In genomic region chr15:39729500-39729899, GRCh38 we compare ENCODE assay signal across 38 cellular contexts.
"Had no signal": no experiment of that assay in that cellular context is flagged by ENCODE, and none has a peak within 500 bp of the region (broad histone marks: within the 10 kb centered on the region; RNA-seq: fewer than 3 reads in every experiment).

No MANE protein-coding gene starts in this region.

- H3K4me1 Mint-ChIP-seq: activated CD4-positive, alpha-beta T cell treated with anti-CD3 and anti-CD28 coated beads for 36 hours; activated CD4-positive, alpha-beta T cell treated with anti-CD3 and anti-CD28 coated beads, Interleukin-2, amount 10 ng/mL, durations not matched to agents 24 days and 14 days; activated naive CD8-positive, alpha-beta T cell treated with anti-CD3 and anti-CD28 coated beads for 36 hours; activated T-helper 17 cell treated with anti-CD3 and anti-CD28 coated beads, Interleukin-2, amount 50 U/mL, for 72 hours; brain; central memory CD8-positive, alpha-beta T cell; WTC11 had no signal

- FAIRE-seq: bronchial epithelial cell, TTC549 had no signal

- H3K27ac Mint-ChIP-seq: activated CD4-positive, alpha-beta memory T cell treated with anti-CD3 and anti-CD28 coated beads for 36 hours; activated CD4-positive, alpha-beta T cell treated with anti-CD3 and anti-CD28 coated beads for 36 hours; activated CD4-positive, alpha-beta T cell treated with anti-CD3 and anti-CD28 coated beads, Interleukin-2, amount 10 ng/mL, durations not matched to agents 24 days and 14 days; activated naive CD4-positive, alpha-beta T cell treated with anti-CD3 and anti-CD28 coated beads for 36 hours; activated naive CD4-positive, alpha-beta T cell treated with anti-CD3 and anti-CD28 coated beads, Interleukin-2, amount 50 U/mL, for 72 hours; activated naive CD8-positive, alpha-beta T cell treated with anti-CD3 and anti-CD28 coated beads for 36 hours; activated T-cell treated with anti-CD3 and anti-CD28 coated beads, Interleukin-2, amount 50 U/mL, for 72 hours; activated T-helper 1 cell treated with anti-CD3 and anti-CD28 coated beads, Interleukin-12 subunit alpha, Interleukin-12 subunit beta, Interleukin-2, Interleukin-4 antibody, amounts not matched to agents 30 ng/mL and 10 ng/mL and 1 ng/mL, durations not matched to agents 14 hours and 24 hours and 36 hours; activated T-helper 17 cell treated with anti-CD3 and anti-CD28 coated beads, Interleukin-2, amount 50 U/mL, for 72 hours; brain; T-helper 1 cell treated with Interleukin-12 subunit alpha and Interleukin-12 subunit beta and Interleukin-4 antibody, amounts not matched to agents 30 μg/mL and 1 μg/mL, for 36 hours; T-helper 2 cell treated with Interferon-gamma antibody and Interleukin-4, amounts not matched to agents 5 μg/mL and 100 μg/mL, for 36 hours; WTC11 had no signal

- H3K9me3 Mint-ChIP-seq: activated CD4-positive, alpha-beta memory T cell treated with anti-CD3 and anti-CD28 coated beads for 36 hours; activated naive CD4-positive, alpha-beta T cell treated with anti-CD3 and anti-CD28 coated beads for 36 hours; activated naive CD4-positive, alpha-beta T cell treated with anti-CD3 and anti-CD28 coated beads, Interleukin-2, amount 50 U/mL, for 72 hours; activated naive CD8-positive, alpha-beta T cell treated with anti-CD3 and anti-CD28 coated beads for 36 hours; activated T-cell treated with anti-CD3 and anti-CD28 coated beads, Interleukin-2, amount 50 U/mL, for 4 hours; activated T-cell treated with anti-CD3 and anti-CD28 coated beads, Interleukin-2, amount 50 U/mL, for 72 hours; activated T-helper 1 cell treated with anti-CD3 and anti-CD28 coated beads, Interleukin-12 subunit alpha, Interleukin-12 subunit beta, Interleukin-2, Interleukin-4 antibody, amounts not matched to agents 30 ng/mL and 10 ng/mL and 1 ng/mL, durations not matched to agents 14 hours and 24 hours and 36 hours; activated T-helper 17 cell treated with anti-CD3 and anti-CD28 coated beads, Interleukin-2, amount 50 U/mL, for 72 hours; central memory CD8-positive, alpha-beta T cell; T-helper 1 cell treated with Interleukin-12 subunit alpha and Interleukin-12 subunit beta and Interleukin-4 antibody, amounts not matched to agents 30 μg/mL and 1 μg/mL, for 36 hours; T-helper 2 cell treated with Interferon-gamma antibody and Interleukin-4, amounts not matched to agents 5 μg/mL and 100 μg/mL, for 36 hours had no signal

- H3K27me3 ChIP-seq: adrenal gland, cardiac muscle cell, colonic mucosa had no signal

- H3K36me3 Mint-ChIP-seq: activated CD4-positive, alpha-beta memory T cell treated with anti-CD3 and anti-CD28 coated beads for 36 hours; activated naive CD4-positive, alpha-beta T cell treated with anti-CD3 and anti-CD28 coated beads, Interleukin-2, amount 50 U/mL, for 72 hours; activated naive CD8-positive, alpha-beta T cell treated with anti-CD3 and anti-CD28 coated beads for 36 hours; WTC11 had no signal

- ATAC-seq: activated CD4-positive, alpha-beta T cell treated with anti-CD3 and anti-CD28 coated beads for 36 hours; activated CD4-positive, CD25-positive, alpha-beta regulatory T cell treated with anti-CD3 and anti-CD28 coated beads, Interleukin-2, amount 50 U/mL, for 24 hours; activated naive CD4-positive, alpha-beta T cell treated with anti-CD3 and anti-CD28 coated beads, Interleukin-2, amount 50 U/mL, for 72 hours; activated T-cell treated with anti-CD3 and anti-CD28 coated beads, Interleukin-2, amount 50 U/mL, for 4 hours; activated T-cell treated with anti-CD3 and anti-CD28 coated beads, Interleukin-2, amount 50 U/mL, for 72 hours; activated T-helper 17 cell treated with anti-CD3 and anti-CD28 coated beads, Interleukin-2, amount 50 U/mL, for 72 hours; WTC11 had no signal

- H3K4me3 Mint-ChIP-seq: activated CD4-positive, alpha-beta memory T cell treated with anti-CD3 and anti-CD28 coated beads for 36 hours; activated CD4-positive, alpha-beta T cell treated with anti-CD3 and anti-CD28 coated beads for 36 hours; activated CD4-positive, alpha-beta T cell treated with anti-CD3 and anti-CD28 coated beads, Interleukin-2, amount 10 ng/mL, durations not matched to agents 24 days and 14 days; activated naive CD4-positive, alpha-beta T cell treated with anti-CD3 and anti-CD28 coated beads for 36 hours; activated naive CD8-positive, alpha-beta T cell treated with anti-CD3 and anti-CD28 coated beads for 36 hours; activated T-cell treated with anti-CD3 and anti-CD28 coated beads, Interleukin-2, amount 50 U/mL, for 4 hours; activated T-cell treated with anti-CD3 and anti-CD28 coated beads, Interleukin-2, amount 50 U/mL, for 72 hours; activated T-helper 1 cell treated with anti-CD3 and anti-CD28 coated beads, Interleukin-12 subunit alpha, Interleukin-12 subunit beta, Interleukin-2, Interleukin-4 antibody, amounts not matched to agents 30 ng/mL and 10 ng/mL and 1 ng/mL, durations not matched to agents 14 hours and 24 hours and 36 hours; activated T-helper 17 cell treated with anti-CD3 and anti-CD28 coated beads, Interleukin-2, amount 50 U/mL, for 72 hours; brain; central memory CD8-positive, alpha-beta T cell; T-helper 1 cell treated with Interleukin-12 subunit alpha and Interleukin-12 subunit beta and Interleukin-4 antibody, amounts not matched to agents 30 μg/mL and 1 μg/mL, for 36 hours; T-helper 2 cell treated with Interferon-gamma antibody and Interleukin-4, amounts not matched to agents 5 μg/mL and 100 μg/mL, for 36 hours; WTC11 had no signal

- H3K27ac ChIP-seq: adrenal gland, cardiac muscle cell, colonic mucosa, WERI-Rb-1 had no signal

- DNase-seq: activated CD4-positive, alpha-beta memory T cell treated with anti-CD3 and anti-CD28 coated beads for 36 hours; activated CD4-positive, alpha-beta T cell treated with anti-CD3 and anti-CD28 coated beads for 1 hour; activated CD4-positive, alpha-beta T cell treated with anti-CD3 and anti-CD28 coated beads for 36 hours; activated CD4-positive, alpha-beta T cell treated with anti-CD3 and anti-CD28 coated beads, Interleukin-2, amount 10 ng/mL, durations not matched to agents 24 days and 14 days; activated CD4-positive, alpha-beta T cell treated with anti-CD3 and anti-CD28 coated beads, Interleukin-2, amount 50 U/mL, for 1 hour; activated CD4-positive, alpha-beta T cell treated with anti-CD3 and anti-CD28 coated beads, Interleukin-2, amount 50 U/mL, for 4 hours; activated CD4-positive, CD25-positive, alpha-beta regulatory T cell; activated CD8-positive, alpha-beta memory T cell treated with anti-CD3 and anti-CD28 coated beads, Interleukin-2, amount 50 U/mL, for 4 hours; activated effector memory CD4-positive, alpha-beta T cell treated with anti-CD3 and anti-CD28 coated beads, Interleukin-2, amount 50 U/mL, for 16 hours; activated gamma-delta T cell treated with Interleukin-2 at 50 U/mL for 16 hours; activated naive CD4-positive, alpha-beta T cell; activated naive CD4-positive, alpha-beta T cell treated with anti-CD3 and anti-CD28 coated beads for 36 hours; activated naive CD4-positive, alpha-beta T cell treated with anti-CD3 and anti-CD28 coated beads, Interleukin-2, amount 50 U/mL, for 16 hours; activated naive CD8-positive, alpha-beta T cell treated with anti-CD3 and anti-CD28 coated beads for 36 hours; activated T-cell treated with anti-CD3 and anti-CD28 coated beads for 4 hours; activated T-cell treated with anti-CD3 and anti-CD28 coated beads, Interleukin-2, amount 50 U/mL, for 1 hour; activated T-cell treated with anti-CD3 and anti-CD28 coated beads, Interleukin-2, amount 50 U/mL, for 4 hours; activated T-cell treated with anti-CD3 and anti-CD28 coated beads, Interleukin-2, amount 50 U/mL, for 72 hours; adrenal gland; amniotic stem cell; aorta; caudate nucleus; cerebellar nuclear complex; colonic mucosa; T-helper 9 cell; WERI-Rb-1 had no signal

- H3K36me3 ChIP-seq: adrenal gland, cardiac muscle cell, colonic mucosa, WERI-Rb-1 had no signal

- H3K27me3 Mint-ChIP-seq: activated T-helper 17 cell treated with anti-CD3 and anti-CD28 coated beads, Interleukin-2, amount 50 U/mL, for 72 hours; brain; central memory CD8-positive, alpha-beta T cell had no signal

- H3K4me3 ChIP-seq: adrenal gland, cardiac muscle cell, colonic mucosa had no signal

- H3K4me1 ChIP-seq: adrenal gland, colonic mucosa had no signal

- H3K9me3 ChIP-seq: adrenal gland, colonic mucosa had no signal
